Comparison of ENCODE assay signal across 13 cellular contexts in the genomic region with DNA sequence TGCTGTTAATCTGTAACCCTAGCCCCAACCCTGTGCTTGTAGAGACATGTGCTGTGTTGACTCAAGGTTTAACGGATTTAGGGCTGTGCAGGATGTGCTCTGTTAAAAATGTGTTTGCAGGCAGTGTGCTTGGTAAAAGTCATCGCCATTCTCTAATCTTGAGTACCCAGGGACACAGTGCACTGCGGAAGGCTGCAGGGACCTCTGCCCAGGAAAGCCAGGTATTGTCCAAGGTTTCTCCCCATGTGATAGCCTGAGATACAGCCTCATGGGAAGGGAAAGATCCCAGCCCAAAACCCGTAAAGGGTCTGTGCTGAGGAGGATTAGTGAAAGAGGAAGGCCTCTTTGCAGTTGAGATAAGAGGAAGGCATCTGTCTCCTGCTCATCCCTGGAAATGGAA. TPM values are rescaled to one million over a fixed set of nuclear protein-coding genes. Genes with fewer than 3 reads are reported as not detected.
DNase-seq lines count a peak whose midpoint lies in the region; ATAC-seq and TF ChIP-seq lines count a peak whose summit lies in the region.
"Not testable (repeated sequence)": the region's sequence is repeated elsewhere in the genome, so short reads cannot be mapped to it uniquely, and the experiment has no call there.
"Had no signal": no experiment of that assay in that cellular context is flagged by ENCODE, and none has a peak within 500 bp of the region (broad histone marks: within the 10 kb centered on the region; RNA-seq: fewer than 3 reads in every experiment).

No MANE protein-coding gene starts in this region.

- not testable (repeated sequence) for H3K27me3 Mint-ChIP-seq in GM23338 (ENCODE audit: insufficient read depth, low read depth, poor library complexity); dendritic cell treated with granulocyte-macrophage colony-stimulating factor and Interleukin-4, amounts not matched to agents 40 ng/mL and 50 ng/mL, for 4 days; nephron progenitor cell (ENCODE audit: low read depth, poor library complexity)

- not testable (repeated sequence) for H3K27me3 ChIP-seq in GM23338 (ENCODE audit: insufficient read depth)

- not testable (repeated sequence) for H3K9me3 Mint-ChIP-seq in GM23338; dendritic cell treated with granulocyte-macrophage colony-stimulating factor and Interleukin-4, amounts not matched to agents 40 ng/mL and 50 ng/mL, for 4 days
- peaks cover 24% of the 10 kb centered on the region for H3K9me3 Mint-ChIP-seq in nephron progenitor cell

- not testable (repeated sequence) for H3K36me3 Mint-ChIP-seq in GM23338 (ENCODE audit: low read depth); dendritic cell treated with granulocyte-macrophage colony-stimulating factor and Interleukin-4, amounts not matched to agents 40 ng/mL and 50 ng/mL, for 4 days (ENCODE audit: low read depth); nephron progenitor cell (ENCODE audit: low read depth)

- intact Hi-C loops in dendritic cell treated with granulocyte-macrophage colony-stimulating factor and Interleukin-4, amounts not matched to agents 40 ng/mL and 50 ng/mL, for 4 days (cut with micrococcal nuclease); cardiac septum (cut with DNase I): not testable (repeated sequence)

- not testable (repeated sequence) for DNase-seq in GM23338 (ENCODE audit: low spot score); nephron progenitor cell
- DNase-seq in NCI-H82 (lab: John Stamatoyannopoulos, UW) = peak; percentile 77
- peak; percentile 6 for DNase-seq in cardiac septum (ENCODE audit: low spot score)

- H3K27ac ChIP-seq in 22Rv1 (peak overlapping the region; percentile 23; the same call in 1 of the 2 replicates), VCaP (peak overlapping the region; percentile 69)
- not testable (repeated sequence) for H3K27ac ChIP-seq in GM23338 (ENCODE audit: low read depth)

- H3K4me1 ChIP-seq in GM23338 (ENCODE audit: insufficient read depth) = not testable (repeated sequence)

- not testable (repeated sequence) for H3K4me1 Mint-ChIP-seq in GM23338
- peaks cover 63% of the 10 kb centered on the region for H3K4me1 Mint-ChIP-seq in dendritic cell treated with granulocyte-macrophage colony-stimulating factor and Interleukin-4, amounts not matched to agents 40 ng/mL and 50 ng/mL, for 4 days (ENCODE audit: low read depth)
- H3K4me1 Mint-ChIP-seq in nephron progenitor cell = peaks cover 38% of the 10 kb centered on the region

- not testable (repeated sequence) for H3K36me3 ChIP-seq in GM23338 (ENCODE audit: insufficient read depth)

- not testable (repeated sequence) for ATAC-seq in GM23338

- not testable (repeated sequence) for H3K4me2 ChIP-seq in GM23338

- H2AFZ ChIP-seq in GM23338 = peak overlapping the region; percentile 85

- H3K79me2 ChIP-seq in GM23338 (replicated peaks; ENCODE audit: insufficient read depth) = not testable (repeated sequence)

- H3K9me2 ChIP-seq in GM23338 (ENCODE audit: insufficient read depth) = not testable (repeated sequence)

- H3K4me3 Mint-ChIP-seq in GM23338; dendritic cell treated with granulocyte-macrophage colony-stimulating factor and Interleukin-4, amounts not matched to agents 40 ng/mL and 50 ng/mL, for 4 days; nephron progenitor cell: not testable (repeated sequence)

- H4K20me1 ChIP-seq in GM23338 (replicated peaks; ENCODE audit: insufficient read depth) = not testable (repeated sequence)

- not testable (repeated sequence) for H3K27ac Mint-ChIP-seq in GM23338
- peak overlapping the region; percentile 61 for H3K27ac Mint-ChIP-seq in dendritic cell treated with granulocyte-macrophage colony-stimulating factor and Interleukin-4, amounts not matched to agents 40 ng/mL and 50 ng/mL, for 4 days
- peak overlapping the region; percentile 83 for H3K27ac Mint-ChIP-seq in nephron progenitor cell

- TF ChIP-seq CTCF in 22Rv1 (IDR thresholded peaks at IDR 0.05); GM23338 (conservative IDR thresholded peaks at IDR 0.05; ENCODE audit: low read depth in 2 of 2); VCaP (conservative IDR thresholded peaks at IDR 0.05); nephron progenitor cell (IDR thresholded peaks at IDR 0.05): not testable (repeated sequence)

- H3K4me3 ChIP-seq in GM23338 = not testable (repeated sequence)

- not testable (repeated sequence) for H3F3A ChIP-seq in GM23338 (replicated peaks; ENCODE audit: low read depth)

RNA-seq across cellular contexts. Expression of gene CLEC10A, which starts 8.4 kb away (rescaled TPM):
- total RNA-seq in GM23338 (2014; rRNA removed; shearing (Covaris generic)) = not detected in 2 replicates
- not detected in 2 replicates for polyA plus RNA-seq in GM23338 (2016; fragmentation: Nextera tagmentation; extraction: Ambion mirVana)
- 3.0 TPM for total RNA-seq in cardiac septum
- total RNA-seq: H9, HT-29, M059J, OCI-LY7 had no signal
- polyA plus RNA-seq: BJ, SK-N-SH had no signal

RNA-seq across cellular contexts. Expression of gene ASGR2, which starts 26.2 kb away (rescaled TPM):
- total RNA-seq in GM23338 (2014; rRNA removed; shearing (Covaris generic)) = 0.97 TPM in 1 of 2 replicates, not detected in the other
- not detected in 2 replicates for polyA plus RNA-seq in GM23338 (2016; fragmentation: Nextera tagmentation; extraction: Ambion mirVana)
- total RNA-seq in cardiac septum = 0.24 TPM
- total RNA-seq: H9, HT-29, M059J, OCI-LY7 had no signal
- polyA plus RNA-seq: BJ, SK-N-SH had no signal

RNA-seq across cellular contexts. Expression of gene SLC16A11, which starts 44.5 kb away (rescaled TPM):
- 0.42 TPM in 1 of 2 replicates, not detected in the other for total RNA-seq in GM23338 (2014; rRNA removed; shearing (Covaris generic))
- polyA plus RNA-seq in GM23338 (2016; fragmentation: Nextera tagmentation; extraction: Ambion mirVana) = 0.68 and 1.4 TPM in 2 replicates
- 1.1 TPM for total RNA-seq in cardiac septum
- total RNA-seq: HT-29, M059J, OCI-LY7 had no signal
- polyA plus RNA-seq: BJ had no signal

RNA-seq across cellular contexts. Expression of gene SLC16A13, which starts 52.6 kb away (rescaled TPM):
- total RNA-seq in GM23338 (2014; rRNA removed; shearing (Covaris generic)) = 4.4 and 4.7 TPM in 2 replicates
- polyA plus RNA-seq in GM23338 (2016; fragmentation: Nextera tagmentation; extraction: Ambion mirVana) = 1.2 and 2.2 TPM in 2 replicates
- 0.48 TPM for total RNA-seq in cardiac septum
